ENCODE assay signal across 8 cellular contexts in genomic region chr11:70270877-70271634, GRCh38. TPM values are rescaled to one million over a fixed set of nuclear protein-coding genes. Genes with fewer than 3 reads are reported as not detected.
DNase-seq lines count a peak whose midpoint lies in the region; ATAC-seq and TF ChIP-seq lines count a peak whose summit lies in the region.

No MANE protein-coding gene starts in this region.

- DNase-seq in A172 (ENCODE audit: low spot score) (peak; percentile 38), Peyer's patch (peak; percentile 33 to 73 (median 58)), Right ventricle myocardium inferior (ENCODE audit: missing footprints) (peak; percentile 81), posterior vena cava (ENCODE audit: low spot score) (peak; percentile 85), HPDE6-E6E7 (ENCODE audit: extremely low spot score) (no peak)
- peak in 3 of 4 experiments; percentile 16 to 43 (median 29) for DNase-seq in activated naive CD4-positive, alpha-beta T cell (lab: John Stamatoyannopoulos, UW)

- ATAC-seq in GM18858 (IDR thresholded peaks at IDR 0.05; ENCODE audit: unreplicated experiment) (peak; percentile 29), HG03064 (IDR thresholded peaks at IDR 0.05; ENCODE audit: low read depth, unreplicated experiment) (peak; percentile 46), Right ventricle myocardium inferior (peak; percentile 12)

- intact Hi-C loops in Right ventricle myocardium inferior (cut with DNase I) (loop anchor here (5.0 kb wide), 2 partner anchors 64 to 131 kb away; no protein-coding TSS in a partner anchor), posterior vena cava (cut with DNase I) (no loop called here)

- H3K9me3 ChIP-seq in Peyer's patch: no peaks in the 10 kb centered on the region

- H3K36me3 ChIP-seq in Peyer's patch: peaks cover 0 to 22% (median 0%) of the 10 kb centered on the region in 3 donors

- peak overlapping the region; percentile 71 to 96 (median 74) for H3K4me3 ChIP-seq in Peyer's patch

- peak in 1 of 2 donors; percentile 4 for TF ChIP-seq POLR2A in Peyer's patch (IDR thresholded peaks at IDR 0.05)

- peak; percentile 8 to 52 (median 28) for TF ChIP-seq CTCF in Peyer's patch (IDR thresholded peaks at IDR 0.05)

- H3K27ac ChIP-seq in Peyer's patch: peak overlapping the region; percentile 90 to 98 (median 92)

- H3K27me3 ChIP-seq in Peyer's patch: no peaks in the 10 kb centered on the region

- peaks cover 0 to 9% (median 3%) of the 10 kb centered on the region in 4 donors for H3K4me1 ChIP-seq in Peyer's patch

RNA-seq across cellular contexts. Expression of gene PPFIA1, which starts 0.6 kb away (rescaled TPM):
- 51.5 and 65.9 TPM in 2 replicates for total RNA-seq in A172 (2014; rRNA removed; shearing (Covaris generic))
- total RNA-seq in Peyer's patch (100 to 1,000 TPM in 1 of 4 donors, 10 to 100 TPM in 3; 45.5 to 111 (median 71.4) TPM), Right ventricle myocardium inferior (43.8 TPM), posterior vena cava (10 to 100 TPM; 53.7 to 55.3 TPM)
